In genomic region chr9:16417749-16418148, GRCh38 we compare ENCODE assay signal across 11 cellular contexts.
DNase-seq lines count a peak whose midpoint lies in the region; ATAC-seq and TF ChIP-seq lines count a peak whose summit lies in the region.
"Had no signal": no experiment of that assay in that cellular context is flagged by ENCODE, and none has a peak within 500 bp of the region (broad histone marks: within the 10 kb centered on the region; RNA-seq: fewer than 3 reads in every experiment).

No MANE protein-coding gene starts in this region.

- H3K4me3 ChIP-seq in GM23248 (peak overlapping the region; percentile 25; the same call in 1 of the 2 replicates), WI38 (ENCODE audit: low read depth, low read length) (peak overlapping the region; percentile 39), fibroblast of the aortic adventitia (ENCODE audit: low read depth, low read length) (no peak overlapping the region), skeletal muscle satellite cell (ENCODE audit: low read length) (peak overlapping the region; percentile 46)

- peak overlapping the region; percentile 66 for H3K4me2 ChIP-seq in GM23248 (ENCODE audit: unreplicated experiment)
- peak overlapping the region; percentile 79 for H3K4me2 ChIP-seq in skeletal muscle satellite cell (ENCODE audit: low read length)

- H3K79me2 ChIP-seq in GM23248 (ENCODE audit: insufficient read depth), result no peaks in the 10 kb centered on the region
- H3K79me2 ChIP-seq: parathyroid adenoma had no signal

- H3K4me1 ChIP-seq in GM23248 (ENCODE audit: insufficient read depth), result peaks cover 35% of the 10 kb centered on the region
- peaks cover 42% of the 10 kb centered on the region for H3K4me1 ChIP-seq in skeletal muscle satellite cell (ENCODE audit: control insufficient read depth, insufficient read depth, low read length)
- H3K4me1 ChIP-seq: parathyroid adenoma had no signal

- no peak for TF ChIP-seq CTCF in WI38 (IDR thresholded peaks at IDR 0.05; ENCODE audit: low read depth, low read length)
- TF ChIP-seq CTCF in fibroblast of the aortic adventitia (IDR thresholded peaks at IDR 0.05; ENCODE audit: insufficient read depth, low read length), result no peak
- no peak for TF ChIP-seq CTCF in GM20000 (IDR thresholded peaks at IDR 0.05; ENCODE audit: extremely low read depth, missing control alignments)

- no peaks in the 10 kb centered on the region for H3K36me3 ChIP-seq in GM23248 (ENCODE audit: low read depth)
- peaks cover 9% of the 10 kb centered on the region for H3K36me3 ChIP-seq in skeletal muscle satellite cell (ENCODE audit: insufficient read depth, low read length)

- H3K27ac ChIP-seq in GM23248, result peak overlapping the region; percentile 74
- H3K27ac ChIP-seq: parathyroid adenoma had no signal

- no peaks in the 10 kb centered on the region for H3K9me2 ChIP-seq in GM23248 (ENCODE audit: insufficient read depth)

- H3K9ac ChIP-seq in GM23248 (peak overlapping the region; percentile 57), skeletal muscle satellite cell (ENCODE audit: low read depth, low read length) (peak overlapping the region; percentile 72)
- H3K9ac ChIP-seq: parathyroid adenoma had no signal

- DNase-seq in GM23248, result peak; percentile 27
- DNase-seq in fibroblast of the aortic adventitia (ENCODE audit: low read depth), result peak; percentile 47
- DNase-seq in SIG-M5 (lab: John Stamatoyannopoulos, UW), result no peak
- no peak for DNase-seq in GM20000 (ENCODE audit: low spot score)
- DNase-seq: mesendoderm had no signal

- no peaks in the 10 kb centered on the region for H3K9me3 ChIP-seq in GM23248 (ENCODE audit: low read depth)
- H3K9me3 ChIP-seq in skeletal muscle satellite cell (replicated peaks; ENCODE audit: low read length), result no peaks in the 10 kb centered on the region

- 90 to 93% methylated on average over 3 of the region's 3 CpGs for WGBS in GM23248 (ENCODE audit: low coverage in 1 of 2, low lambda C conversion rate in 2 of 2, missing lambda C conversion rate in 2 of 2), 2 experiments

- ATAC-seq in GM21717 (IDR thresholded peaks at IDR 0.05; ENCODE audit: unreplicated experiment) (no peak), HG02981 (IDR thresholded peaks at IDR 0.05; ENCODE audit: unreplicated experiment) (no peak)
- ATAC-seq: HCT116 had no signal

- H3K27me3 ChIP-seq in GM23248 (replicated peaks; ENCODE audit: insufficient read depth), result no peaks in the 10 kb centered on the region
- no peaks in the 10 kb centered on the region for H3K27me3 ChIP-seq in skeletal muscle satellite cell (ENCODE audit: control insufficient read depth, insufficient read depth, low read length)

- H3F3A ChIP-seq in GM23248 (ENCODE audit: insufficient read depth), result peaks cover 35% of the 10 kb centered on the region

- no peaks in the 10 kb centered on the region for H4K20me1 ChIP-seq in GM23248 (ENCODE audit: insufficient read depth)

- H2AFZ ChIP-seq in GM23248, result no peak overlapping the region
- H2AFZ ChIP-seq: parathyroid adenoma had no signal

- in situ Hi-C loops in GM23248 (cut with MboI), result no loop called here

Comparison
In these comparisons a context has a peak if more than half of its experiments do, and no peak if none do; other contexts are left out.
1. DNase-seq: peak in GM23248 (single experiment) and fibroblast of the aortic adventitia (single experiment); none in SIG-M5 (single experiment) and GM20000 (single experiment).